In genomic region chr13:44938854-44939253, GRCh38 we compare ENCODE assay signal across 20 cellular contexts.
"Had no signal": no experiment of that assay in that cellular context is flagged by ENCODE, and none has a peak within 500 bp of the region (broad histone marks: within the 10 kb centered on the region; RNA-seq: fewer than 3 reads in every experiment).

No MANE protein-coding gene starts in this region.

- H3K4me3 ChIP-seq: dorsolateral prefrontal cortex, heart right ventricle, right atrium auricular region, sigmoid colon, skin epidermis, stomach, vagina had no signal

- ATAC-seq: esophagus mucosa; heart right ventricle; naive thymus-derived CD4-positive, alpha-beta T cell had no signal

- H3K4me1 ChIP-seq: sigmoid colon had no signal

- H3K4me3 Mint-ChIP-seq: naive thymus-derived CD4-positive, alpha-beta T cell; type B pancreatic cell had no signal

- FAIRE-seq: frontal cortex had no signal

- H3K27ac Mint-ChIP-seq: type B pancreatic cell had no signal

- H3K36me3 ChIP-seq: neutrophil, right atrium auricular region had no signal

- H3K9me3 Mint-ChIP-seq: naive thymus-derived CD4-positive, alpha-beta T cell; type B pancreatic cell had no signal

- DNase-seq: cortex of kidney; dorsolateral prefrontal cortex; effector CD8-positive, alpha-beta T cell; heart right ventricle; hypothalamus; kidney glomerular epithelial cell; mammary epithelial cell; naive thymus-derived CD4-positive, alpha-beta T cell; sigmoid colon; stimulated activated CD4-positive, alpha-beta T cell treated with anti-CD3 and anti-CD28 coated beads, Interleukin-2, amount 100 ng/mL, for 24 hours; stimulated activated CD4-positive, alpha-beta T cell treated with anti-CD3 and anti-CD28 coated beads, Interleukin-4, amount 100 ng/mL, for 4 hours; stimulated activated naive CD4-positive, alpha-beta T cell; stomach had no signal

- H3K27me3 Mint-ChIP-seq: naive thymus-derived CD4-positive, alpha-beta T cell; type B pancreatic cell had no signal

- H3K9me3 ChIP-seq: heart right ventricle, neutrophil, right atrium auricular region, sigmoid colon, stomach, vagina had no signal

- H3K27ac ChIP-seq: dorsolateral prefrontal cortex, heart right ventricle, neutrophil, right atrium auricular region, sigmoid colon, skin epidermis, stomach, vagina had no signal
